1 cellular context compared by ENCODE assay signal in the genomic region with DNA sequence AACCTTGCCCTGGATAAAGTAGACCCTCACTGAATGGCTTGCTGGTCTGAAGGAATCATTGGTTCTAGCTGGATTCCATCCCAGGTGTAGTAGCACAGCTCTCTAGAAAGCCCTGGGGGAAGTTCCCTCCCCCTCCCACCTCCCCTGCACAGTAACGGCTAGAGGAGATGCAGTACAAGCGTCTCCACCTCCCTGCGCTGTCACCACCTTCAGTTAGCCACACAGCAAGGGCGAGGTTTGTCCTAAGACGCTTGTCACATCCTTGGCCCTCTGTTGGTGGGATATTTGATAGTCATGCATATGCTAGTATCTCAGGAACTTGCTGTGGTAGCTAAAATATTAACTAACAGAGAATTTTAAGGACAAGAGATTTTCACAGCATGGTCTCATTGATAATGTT.
TF ChIP-seq lines count a peak whose summit lies in the region.

No MANE protein-coding gene starts in this region.

TF ChIP-seq in H1, 55 proteins besides CTCF, POLR2A, EP300 and RAD21:
- TF ChIP-seq KDM1A (IDR thresholded peaks at IDR 0.05; ENCODE audit: borderline replicate concordance, low read length) (no peak), FOSL1 (IDR thresholded peaks at IDR 0.05; ENCODE audit: insufficient read depth, low read depth, low read length) (no peak), TBP (IDR thresholded peaks at IDR 0.05; ENCODE audit: low read depth, low read length) (no peak), CTBP2 (IDR thresholded peaks at IDR 0.05; ENCODE audit: borderline replicate concordance, insufficient read depth, insufficient read length, low read length) (no peak), CEBPB (IDR thresholded peaks at IDR 0.05; ENCODE audit: low read depth, low read length) (no peak), GTF2F1 (IDR thresholded peaks at IDR 0.05; ENCODE audit: borderline replicate concordance, low read depth, low read length) (no peak), BACH1 (IDR thresholded peaks at IDR 0.05; ENCODE audit: low read length) (no peak), GABPA (IDR thresholded peaks at IDR 0.05; ENCODE audit: borderline replicate concordance, insufficient read depth, low read length) (no peak), SAP30 (IDR thresholded peaks at IDR 0.05; ENCODE audit: insufficient read depth, insufficient replicate concordance, low read length) (no peak), CBX5 (IDR thresholded peaks at IDR 0.05; ENCODE audit: low read depth, low read length) (no peak), EGR1 (IDR thresholded peaks at IDR 0.05; ENCODE audit: borderline replicate concordance, low read depth, low read length) (no peak)
- TF ChIP-seq, protein P1, sequence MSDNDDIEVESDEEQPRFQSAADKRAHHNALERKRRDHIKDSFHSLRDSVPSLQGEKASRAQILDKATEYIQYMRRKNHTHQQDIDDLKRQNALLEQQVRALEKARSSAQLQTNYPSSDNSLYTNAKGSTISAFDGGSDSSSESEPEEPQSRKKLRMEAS (IDR thresholded peaks at IDR 0.05) = no peak
- TF ChIP-seq, protein P2, sequence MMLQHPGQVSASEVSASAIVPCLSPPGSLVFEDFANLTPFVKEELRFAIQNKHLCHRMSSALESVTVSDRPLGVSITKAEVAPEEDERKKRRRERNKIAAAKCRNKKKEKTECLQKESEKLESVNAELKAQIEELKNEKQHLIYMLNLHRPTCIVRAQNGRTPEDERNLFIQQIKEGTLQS (IDR thresholded peaks at IDR 0.05; ENCODE audit: insufficient read depth, low read depth, low read length) = no peak
- TF ChIP-seq, protein P3, sequence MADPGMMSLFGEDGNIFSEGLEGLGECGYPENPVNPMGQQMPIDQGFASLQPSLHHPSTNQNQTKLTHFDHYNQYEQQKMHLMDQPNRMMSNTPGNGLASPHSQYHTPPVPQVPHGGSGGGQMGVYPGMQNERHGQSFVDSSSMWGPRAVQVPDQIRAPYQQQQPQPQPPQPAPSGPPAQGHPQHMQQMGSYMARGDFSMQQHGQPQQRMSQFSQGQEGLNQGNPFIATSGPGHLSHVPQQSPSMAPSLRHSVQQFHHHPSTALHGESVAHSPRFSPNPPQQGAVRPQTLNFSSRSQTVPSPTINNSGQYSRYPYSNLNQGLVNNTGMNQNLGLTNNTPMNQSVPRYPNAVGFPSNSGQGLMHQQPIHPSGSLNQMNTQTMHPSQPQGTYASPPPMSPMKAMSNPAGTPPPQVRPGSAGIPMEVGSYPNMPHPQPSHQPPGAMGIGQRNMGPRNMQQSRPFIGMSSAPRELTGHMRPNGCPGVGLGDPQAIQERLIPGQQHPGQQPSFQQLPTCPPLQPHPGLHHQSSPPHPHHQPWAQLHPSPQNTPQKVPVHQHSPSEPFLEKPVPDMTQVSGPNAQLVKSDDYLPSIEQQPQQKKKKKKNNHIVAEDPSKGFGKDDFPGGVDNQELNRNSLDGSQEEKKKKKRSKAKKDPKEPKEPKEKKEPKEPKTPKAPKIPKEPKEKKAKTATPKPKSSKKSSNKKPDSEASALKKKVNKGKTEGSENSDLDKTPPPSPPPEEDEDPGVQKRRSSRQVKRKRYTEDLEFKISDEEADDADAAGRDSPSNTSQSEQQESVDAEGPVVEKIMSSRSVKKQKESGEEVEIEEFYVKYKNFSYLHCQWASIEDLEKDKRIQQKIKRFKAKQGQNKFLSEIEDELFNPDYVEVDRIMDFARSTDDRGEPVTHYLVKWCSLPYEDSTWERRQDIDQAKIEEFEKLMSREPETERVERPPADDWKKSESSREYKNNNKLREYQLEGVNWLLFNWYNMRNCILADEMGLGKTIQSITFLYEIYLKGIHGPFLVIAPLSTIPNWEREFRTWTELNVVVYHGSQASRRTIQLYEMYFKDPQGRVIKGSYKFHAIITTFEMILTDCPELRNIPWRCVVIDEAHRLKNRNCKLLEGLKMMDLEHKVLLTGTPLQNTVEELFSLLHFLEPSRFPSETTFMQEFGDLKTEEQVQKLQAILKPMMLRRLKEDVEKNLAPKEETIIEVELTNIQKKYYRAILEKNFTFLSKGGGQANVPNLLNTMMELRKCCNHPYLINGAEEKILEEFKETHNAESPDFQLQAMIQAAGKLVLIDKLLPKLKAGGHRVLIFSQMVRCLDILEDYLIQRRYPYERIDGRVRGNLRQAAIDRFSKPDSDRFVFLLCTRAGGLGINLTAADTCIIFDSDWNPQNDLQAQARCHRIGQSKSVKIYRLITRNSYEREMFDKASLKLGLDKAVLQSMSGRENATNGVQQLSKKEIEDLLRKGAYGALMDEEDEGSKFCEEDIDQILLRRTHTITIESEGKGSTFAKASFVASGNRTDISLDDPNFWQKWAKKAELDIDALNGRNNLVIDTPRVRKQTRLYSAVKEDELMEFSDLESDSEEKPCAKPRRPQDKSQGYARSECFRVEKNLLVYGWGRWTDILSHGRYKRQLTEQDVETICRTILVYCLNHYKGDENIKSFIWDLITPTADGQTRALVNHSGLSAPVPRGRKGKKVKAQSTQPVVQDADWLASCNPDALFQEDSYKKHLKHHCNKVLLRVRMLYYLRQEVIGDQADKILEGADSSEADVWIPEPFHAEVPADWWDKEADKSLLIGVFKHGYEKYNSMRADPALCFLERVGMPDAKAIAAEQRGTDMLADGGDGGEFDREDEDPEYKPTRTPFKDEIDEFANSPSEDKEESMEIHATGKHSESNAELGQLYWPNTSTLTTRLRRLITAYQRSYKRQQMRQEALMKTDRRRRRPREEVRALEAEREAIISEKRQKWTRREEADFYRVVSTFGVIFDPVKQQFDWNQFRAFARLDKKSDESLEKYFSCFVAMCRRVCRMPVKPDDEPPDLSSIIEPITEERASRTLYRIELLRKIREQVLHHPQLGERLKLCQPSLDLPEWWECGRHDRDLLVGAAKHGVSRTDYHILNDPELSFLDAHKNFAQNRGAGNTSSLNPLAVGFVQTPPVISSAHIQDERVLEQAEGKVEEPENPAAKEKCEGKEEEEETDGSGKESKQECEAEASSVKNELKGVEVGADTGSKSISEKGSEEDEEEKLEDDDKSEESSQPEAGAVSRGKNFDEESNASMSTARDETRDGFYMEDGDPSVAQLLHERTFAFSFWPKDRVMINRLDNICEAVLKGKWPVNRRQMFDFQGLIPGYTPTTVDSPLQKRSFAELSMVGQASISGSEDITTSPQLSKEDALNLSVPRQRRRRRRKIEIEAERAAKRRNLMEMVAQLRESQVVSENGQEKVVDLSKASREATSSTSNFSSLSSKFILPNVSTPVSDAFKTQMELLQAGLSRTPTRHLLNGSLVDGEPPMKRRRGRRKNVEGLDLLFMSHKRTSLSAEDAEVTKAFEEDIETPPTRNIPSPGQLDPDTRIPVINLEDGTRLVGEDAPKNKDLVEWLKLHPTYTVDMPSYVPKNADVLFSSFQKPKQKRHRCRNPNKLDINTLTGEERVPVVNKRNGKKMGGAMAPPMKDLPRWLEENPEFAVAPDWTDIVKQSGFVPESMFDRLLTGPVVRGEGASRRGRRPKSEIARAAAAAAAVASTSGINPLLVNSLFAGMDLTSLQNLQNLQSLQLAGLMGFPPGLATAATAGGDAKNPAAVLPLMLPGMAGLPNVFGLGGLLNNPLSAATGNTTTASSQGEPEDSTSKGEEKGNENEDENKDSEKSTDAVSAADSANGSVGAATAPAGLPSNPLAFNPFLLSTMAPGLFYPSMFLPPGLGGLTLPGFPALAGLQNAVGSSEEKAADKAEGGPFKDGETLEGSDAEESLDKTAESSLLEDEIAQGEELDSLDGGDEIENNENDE (IDR thresholded peaks at IDR 0.05; ENCODE audit: insufficient replicate concordance, low read length) = no peak
- TF ChIP-seq, protein P4, sequence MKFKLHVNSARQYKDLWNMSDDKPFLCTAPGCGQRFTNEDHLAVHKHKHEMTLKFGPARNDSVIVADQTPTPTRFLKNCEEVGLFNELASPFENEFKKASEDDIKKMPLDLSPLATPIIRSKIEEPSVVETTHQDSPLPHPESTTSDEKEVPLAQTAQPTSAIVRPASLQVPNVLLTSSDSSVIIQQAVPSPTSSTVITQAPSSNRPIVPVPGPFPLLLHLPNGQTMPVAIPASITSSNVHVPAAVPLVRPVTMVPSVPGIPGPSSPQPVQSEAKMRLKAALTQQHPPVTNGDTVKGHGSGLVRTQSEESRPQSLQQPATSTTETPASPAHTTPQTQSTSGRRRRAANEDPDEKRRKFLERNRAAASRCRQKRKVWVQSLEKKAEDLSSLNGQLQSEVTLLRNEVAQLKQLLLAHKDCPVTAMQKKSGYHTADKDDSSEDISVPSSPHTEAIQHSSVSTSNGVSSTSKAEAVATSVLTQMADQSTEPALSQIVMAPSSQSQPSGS (IDR thresholded peaks at IDR 0.05; ENCODE audit: low read length) = no peak
